2 cellular contexts compared by ENCODE assay signal in genomic region chr2:38215993-38216392, GRCh38.
A peak's percentile ranks its signal among the peaks of the same experiment; 100 is the strongest.
TF ChIP-seq lines count a peak whose summit lies in the region.

No MANE protein-coding gene starts in this region.

TF ChIP-seq in GM23338, 12 proteins besides CTCF, POLR2A, EP300 and RAD21 (continued from another document):
- TF ChIP-seq ZNF462 (CRISPR knock-in tag; IDR thresholded peaks at IDR 0.05) = no peak
- TF ChIP-seq POLR2AphosphoS5 (IDR thresholded peaks at IDR 0.05; ENCODE audit: low read depth) = no peak
- TF ChIP-seq ZNF114 (CRISPR knock-in tag; IDR thresholded peaks at IDR 0.05) = no peak
- no peak for TF ChIP-seq CREB1 (CRISPR knock-in tag; IDR thresholded peaks at IDR 0.05; ENCODE audit: low read depth)
- TF ChIP-seq STAT1 (IDR thresholded peaks at IDR 0.05; ENCODE audit: unreplicated experiment) = no peak
- no peak for TF ChIP-seq ETS1 (IDR thresholded peaks at IDR 0.05)
- no peak for TF ChIP-seq NANOG (IDR thresholded peaks at IDR 0.05; ENCODE audit: borderline replicate concordance)

TF ChIP-seq in HepG2, 621 proteins besides CTCF, POLR2A, EP300 and RAD21 (continued from another document):
- TF ChIP-seq MAFF (IDR thresholded peaks at IDR 0.05; ENCODE audit: low read depth, low read length) (peak; percentile 75), NFE2L2 (IDR thresholded peaks at IDR 0.05; ENCODE audit: low read length) (peak; percentile 91)
- TF ChIP-seq, protein P1, sequence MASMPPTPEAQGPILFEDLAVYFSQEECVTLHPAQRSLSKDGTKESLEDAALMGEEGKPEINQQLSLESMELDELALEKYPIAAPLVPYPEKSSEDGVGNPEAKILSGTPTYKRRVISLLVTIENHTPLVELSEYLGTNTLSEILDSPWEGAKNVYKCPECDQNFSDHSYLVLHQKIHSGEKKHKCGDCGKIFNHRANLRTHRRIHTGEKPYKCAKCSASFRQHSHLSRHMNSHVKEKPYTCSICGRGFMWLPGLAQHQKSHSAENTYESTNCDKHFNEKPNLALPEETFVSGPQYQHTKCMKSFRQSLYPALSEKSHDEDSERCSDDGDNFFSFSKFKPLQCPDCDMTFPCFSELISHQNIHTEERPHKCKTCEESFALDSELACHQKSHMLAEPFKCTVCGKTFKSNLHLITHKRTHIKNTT (CRISPR knock-in tag; IDR thresholded peaks at IDR 0.05) = no peak
